1 cellular context compared by ENCODE assay signal in the genomic region with DNA sequence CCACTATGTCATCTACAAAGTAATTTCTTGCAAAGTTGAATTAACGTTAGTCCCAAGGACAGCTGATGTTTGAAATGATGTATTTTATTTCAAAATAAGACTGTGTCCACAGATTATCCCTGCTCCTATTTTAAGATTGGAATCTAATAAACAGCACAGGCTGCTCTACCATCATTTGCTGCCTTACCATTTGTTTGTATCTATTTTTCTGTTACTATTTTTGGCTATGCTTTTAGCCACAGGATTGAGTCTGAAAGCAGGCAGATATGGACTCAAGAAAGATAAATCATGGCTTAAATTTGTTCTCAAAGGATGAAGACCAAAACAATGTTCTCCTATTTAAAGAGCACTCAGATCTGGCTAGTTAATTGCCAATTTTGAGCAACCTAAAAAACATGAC.
TF ChIP-seq lines count a peak whose summit lies in the region.

No MANE protein-coding gene starts in this region.

TF ChIP-seq in H1, 55 proteins besides CTCF, POLR2A, EP300 and RAD21 (continued from another document):
- TF ChIP-seq, protein P1, sequence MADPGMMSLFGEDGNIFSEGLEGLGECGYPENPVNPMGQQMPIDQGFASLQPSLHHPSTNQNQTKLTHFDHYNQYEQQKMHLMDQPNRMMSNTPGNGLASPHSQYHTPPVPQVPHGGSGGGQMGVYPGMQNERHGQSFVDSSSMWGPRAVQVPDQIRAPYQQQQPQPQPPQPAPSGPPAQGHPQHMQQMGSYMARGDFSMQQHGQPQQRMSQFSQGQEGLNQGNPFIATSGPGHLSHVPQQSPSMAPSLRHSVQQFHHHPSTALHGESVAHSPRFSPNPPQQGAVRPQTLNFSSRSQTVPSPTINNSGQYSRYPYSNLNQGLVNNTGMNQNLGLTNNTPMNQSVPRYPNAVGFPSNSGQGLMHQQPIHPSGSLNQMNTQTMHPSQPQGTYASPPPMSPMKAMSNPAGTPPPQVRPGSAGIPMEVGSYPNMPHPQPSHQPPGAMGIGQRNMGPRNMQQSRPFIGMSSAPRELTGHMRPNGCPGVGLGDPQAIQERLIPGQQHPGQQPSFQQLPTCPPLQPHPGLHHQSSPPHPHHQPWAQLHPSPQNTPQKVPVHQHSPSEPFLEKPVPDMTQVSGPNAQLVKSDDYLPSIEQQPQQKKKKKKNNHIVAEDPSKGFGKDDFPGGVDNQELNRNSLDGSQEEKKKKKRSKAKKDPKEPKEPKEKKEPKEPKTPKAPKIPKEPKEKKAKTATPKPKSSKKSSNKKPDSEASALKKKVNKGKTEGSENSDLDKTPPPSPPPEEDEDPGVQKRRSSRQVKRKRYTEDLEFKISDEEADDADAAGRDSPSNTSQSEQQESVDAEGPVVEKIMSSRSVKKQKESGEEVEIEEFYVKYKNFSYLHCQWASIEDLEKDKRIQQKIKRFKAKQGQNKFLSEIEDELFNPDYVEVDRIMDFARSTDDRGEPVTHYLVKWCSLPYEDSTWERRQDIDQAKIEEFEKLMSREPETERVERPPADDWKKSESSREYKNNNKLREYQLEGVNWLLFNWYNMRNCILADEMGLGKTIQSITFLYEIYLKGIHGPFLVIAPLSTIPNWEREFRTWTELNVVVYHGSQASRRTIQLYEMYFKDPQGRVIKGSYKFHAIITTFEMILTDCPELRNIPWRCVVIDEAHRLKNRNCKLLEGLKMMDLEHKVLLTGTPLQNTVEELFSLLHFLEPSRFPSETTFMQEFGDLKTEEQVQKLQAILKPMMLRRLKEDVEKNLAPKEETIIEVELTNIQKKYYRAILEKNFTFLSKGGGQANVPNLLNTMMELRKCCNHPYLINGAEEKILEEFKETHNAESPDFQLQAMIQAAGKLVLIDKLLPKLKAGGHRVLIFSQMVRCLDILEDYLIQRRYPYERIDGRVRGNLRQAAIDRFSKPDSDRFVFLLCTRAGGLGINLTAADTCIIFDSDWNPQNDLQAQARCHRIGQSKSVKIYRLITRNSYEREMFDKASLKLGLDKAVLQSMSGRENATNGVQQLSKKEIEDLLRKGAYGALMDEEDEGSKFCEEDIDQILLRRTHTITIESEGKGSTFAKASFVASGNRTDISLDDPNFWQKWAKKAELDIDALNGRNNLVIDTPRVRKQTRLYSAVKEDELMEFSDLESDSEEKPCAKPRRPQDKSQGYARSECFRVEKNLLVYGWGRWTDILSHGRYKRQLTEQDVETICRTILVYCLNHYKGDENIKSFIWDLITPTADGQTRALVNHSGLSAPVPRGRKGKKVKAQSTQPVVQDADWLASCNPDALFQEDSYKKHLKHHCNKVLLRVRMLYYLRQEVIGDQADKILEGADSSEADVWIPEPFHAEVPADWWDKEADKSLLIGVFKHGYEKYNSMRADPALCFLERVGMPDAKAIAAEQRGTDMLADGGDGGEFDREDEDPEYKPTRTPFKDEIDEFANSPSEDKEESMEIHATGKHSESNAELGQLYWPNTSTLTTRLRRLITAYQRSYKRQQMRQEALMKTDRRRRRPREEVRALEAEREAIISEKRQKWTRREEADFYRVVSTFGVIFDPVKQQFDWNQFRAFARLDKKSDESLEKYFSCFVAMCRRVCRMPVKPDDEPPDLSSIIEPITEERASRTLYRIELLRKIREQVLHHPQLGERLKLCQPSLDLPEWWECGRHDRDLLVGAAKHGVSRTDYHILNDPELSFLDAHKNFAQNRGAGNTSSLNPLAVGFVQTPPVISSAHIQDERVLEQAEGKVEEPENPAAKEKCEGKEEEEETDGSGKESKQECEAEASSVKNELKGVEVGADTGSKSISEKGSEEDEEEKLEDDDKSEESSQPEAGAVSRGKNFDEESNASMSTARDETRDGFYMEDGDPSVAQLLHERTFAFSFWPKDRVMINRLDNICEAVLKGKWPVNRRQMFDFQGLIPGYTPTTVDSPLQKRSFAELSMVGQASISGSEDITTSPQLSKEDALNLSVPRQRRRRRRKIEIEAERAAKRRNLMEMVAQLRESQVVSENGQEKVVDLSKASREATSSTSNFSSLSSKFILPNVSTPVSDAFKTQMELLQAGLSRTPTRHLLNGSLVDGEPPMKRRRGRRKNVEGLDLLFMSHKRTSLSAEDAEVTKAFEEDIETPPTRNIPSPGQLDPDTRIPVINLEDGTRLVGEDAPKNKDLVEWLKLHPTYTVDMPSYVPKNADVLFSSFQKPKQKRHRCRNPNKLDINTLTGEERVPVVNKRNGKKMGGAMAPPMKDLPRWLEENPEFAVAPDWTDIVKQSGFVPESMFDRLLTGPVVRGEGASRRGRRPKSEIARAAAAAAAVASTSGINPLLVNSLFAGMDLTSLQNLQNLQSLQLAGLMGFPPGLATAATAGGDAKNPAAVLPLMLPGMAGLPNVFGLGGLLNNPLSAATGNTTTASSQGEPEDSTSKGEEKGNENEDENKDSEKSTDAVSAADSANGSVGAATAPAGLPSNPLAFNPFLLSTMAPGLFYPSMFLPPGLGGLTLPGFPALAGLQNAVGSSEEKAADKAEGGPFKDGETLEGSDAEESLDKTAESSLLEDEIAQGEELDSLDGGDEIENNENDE (IDR thresholded peaks at IDR 0.05; ENCODE audit: insufficient replicate concordance, low read length) = no peak
- TF ChIP-seq GTF2F1 (IDR thresholded peaks at IDR 0.05; ENCODE audit: borderline replicate concordance, low read depth, low read length) (no peak), BRCA1 (IDR thresholded peaks at IDR 0.05; ENCODE audit: low read depth, low read length) (no peak)
- TF ChIP-seq, protein P2, sequence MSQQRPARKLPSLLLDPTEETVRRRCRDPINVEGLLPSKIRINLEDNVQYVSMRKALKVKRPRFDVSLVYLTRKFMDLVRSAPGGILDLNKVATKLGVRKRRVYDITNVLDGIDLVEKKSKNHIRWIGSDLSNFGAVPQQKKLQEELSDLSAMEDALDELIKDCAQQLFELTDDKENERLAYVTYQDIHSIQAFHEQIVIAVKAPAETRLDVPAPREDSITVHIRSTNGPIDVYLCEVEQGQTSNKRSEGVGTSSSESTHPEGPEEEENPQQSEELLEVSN (IDR thresholded peaks at IDR 0.05) = no peak
